ENCODE assay signal across 8 cellular contexts in the genomic region with DNA sequence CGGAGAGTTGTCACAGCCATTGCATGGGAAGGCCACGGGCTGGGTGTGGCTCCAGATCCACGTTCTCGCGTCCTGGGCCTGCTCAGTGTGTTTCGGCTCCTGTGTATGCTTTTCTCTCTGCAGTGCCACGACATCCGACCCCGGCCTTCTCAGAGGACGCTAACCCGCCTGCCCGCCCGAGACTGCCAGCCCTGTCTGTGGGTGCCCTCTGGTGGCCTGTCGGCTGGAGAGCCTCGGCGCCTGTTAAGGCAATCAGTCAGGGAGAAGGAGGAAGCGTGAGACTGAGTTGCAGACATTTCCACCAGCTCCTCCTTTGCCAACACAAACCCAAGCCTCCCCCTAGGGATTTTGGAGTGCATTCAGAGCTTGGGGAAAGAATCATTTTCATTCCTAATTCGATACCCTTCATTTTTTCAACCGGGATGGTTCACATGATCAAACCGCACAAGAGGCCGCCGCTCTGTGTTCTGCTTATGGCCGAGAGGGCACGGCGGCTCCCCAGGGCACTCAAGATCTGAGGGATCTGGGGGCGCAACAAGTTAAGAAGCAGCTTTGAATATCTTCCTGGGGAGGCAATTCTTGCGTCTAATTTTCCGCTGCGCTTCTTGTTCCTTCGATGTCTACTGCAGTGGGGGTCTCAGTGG. TPM values are rescaled to one million over a fixed set of nuclear protein-coding genes. Genes with fewer than 3 reads are reported as not detected.
DNase-seq lines count a peak whose midpoint lies in the region; ATAC-seq and TF ChIP-seq lines count a peak whose summit lies in the region.

No MANE protein-coding gene starts in this region.

- no peak overlapping the region for H3K4me3 ChIP-seq in lower leg skin (ENCODE audit: low read depth, poor library complexity, severe bottlenecking)

- ATAC-seq in HG03442 (IDR thresholded peaks at IDR 0.05; ENCODE audit: unreplicated experiment) (peak; percentile 74), GM19452 (IDR thresholded peaks at IDR 0.05; ENCODE audit: unreplicated experiment) (no peak)

- peak in 1 of 3 donors; percentile 77 for TF ChIP-seq CTCF in lower leg skin (IDR thresholded peaks at IDR 0.05)

- WGBS in lower leg skin, 2 donors = 36 to 38% methylated on average over 29 of the region's 30 CpGs

- TF ChIP-seq POLR2A in lower leg skin (IDR thresholded peaks at IDR 0.05) = no peak

- DNase-seq in GM04504 (ENCODE audit: low read depth) (peak; percentile 31), NCI-H748 (lab: John Stamatoyannopoulos, UW; ENCODE audit: unreplicated experiment) (peak; percentile 79), dedifferentiated amniotic fluid mesenchymal stem cell (ENCODE audit: extremely low spot score) (peak; percentile 65), lower leg skin (ENCODE audit: low spot score in 2 of 2) (peak; percentile 86 to 97)
- peak; percentile 66 for DNase-seq in activated CD4-positive, alpha-beta T cell treated with anti-CD3 and anti-CD28 coated beads, Interleukin-2, amount 50 U/mL, for 1 hour
- peak; percentile 38 to 45 (median 41) for DNase-seq in stimulated activated CD4-positive, alpha-beta T cell treated with anti-CD3 and anti-CD28 coated beads, TNF-alpha, amount 100 ng/mL, for 4 hours (ENCODE audit: low read depth in 3 of 3)

- intact Hi-C loops in lower leg skin (cut with DNase I; ENCODE audit: low total_unique reads) = no loop called here

RNA-seq across cellular contexts. Expression of gene ZBTB7C, which starts 37.5 kb away (rescaled TPM):
- 10 to 100 TPM; 44.2 to 59.7 (median 50.7) TPM for total RNA-seq in lower leg skin

Comparison
In these comparisons a context has a peak if more than half of its experiments do, and no peak if none do; other contexts are left out.
1. DNase-seq: peak in every context shown above with its lines; median percentile 92 in lower leg skin; 79 in NCI-H748; 66 in activated CD4-positive, alpha-beta T cell treated with anti-CD3 and anti-CD28 coated beads, Interleukin-2, amount 50 U/mL, for 1 hour; 65 in dedifferentiated amniotic fluid mesenchymal stem cell; 41 in stimulated activated CD4-positive, alpha-beta T cell treated with anti-CD3 and anti-CD28 coated beads, TNF-alpha, amount 100 ng/mL, for 4 hours; 31 in GM04504.